In the genomic region with DNA sequence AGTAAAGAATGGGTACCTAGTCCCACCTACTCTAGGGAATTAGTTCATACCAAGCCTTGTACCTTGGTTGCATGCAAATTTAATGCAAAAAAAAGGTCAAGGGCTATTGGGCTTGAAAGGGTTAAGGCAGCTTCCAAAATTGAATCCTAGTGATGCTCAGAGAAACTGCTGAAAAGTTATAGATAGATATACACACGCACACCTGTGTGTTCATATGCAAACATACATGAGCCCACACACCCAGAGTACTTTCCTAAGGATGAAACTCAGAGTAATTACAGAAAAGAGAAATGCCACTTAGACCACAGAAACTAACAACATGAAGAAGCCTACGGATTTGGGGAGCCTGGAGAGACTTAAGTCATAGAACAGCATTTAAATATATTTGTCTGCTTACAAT, we compare ENCODE assay signal across 1 cellular context.
TF ChIP-seq lines count a peak whose summit lies in the region.

No MANE protein-coding gene starts in this region.

TF ChIP-seq in H1, 55 proteins besides CTCF, POLR2A, EP300 and RAD21:
- TF ChIP-seq, protein P1, sequence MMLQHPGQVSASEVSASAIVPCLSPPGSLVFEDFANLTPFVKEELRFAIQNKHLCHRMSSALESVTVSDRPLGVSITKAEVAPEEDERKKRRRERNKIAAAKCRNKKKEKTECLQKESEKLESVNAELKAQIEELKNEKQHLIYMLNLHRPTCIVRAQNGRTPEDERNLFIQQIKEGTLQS (IDR thresholded peaks at IDR 0.05; ENCODE audit: insufficient read depth, low read depth, low read length) = no peak
- no peak for TF ChIP-seq SRF (IDR thresholded peaks at IDR 0.05; ENCODE audit: low read depth, low read length)
- TF ChIP-seq NANOG (IDR thresholded peaks at IDR 0.05; ENCODE audit: insufficient read depth, low read depth, low read length, poor library complexity, severe bottlenecking) = no peak
- no peak for TF ChIP-seq TCF12 (IDR thresholded peaks at IDR 0.05; ENCODE audit: low read depth, low read length)
- TF ChIP-seq, protein P2, sequence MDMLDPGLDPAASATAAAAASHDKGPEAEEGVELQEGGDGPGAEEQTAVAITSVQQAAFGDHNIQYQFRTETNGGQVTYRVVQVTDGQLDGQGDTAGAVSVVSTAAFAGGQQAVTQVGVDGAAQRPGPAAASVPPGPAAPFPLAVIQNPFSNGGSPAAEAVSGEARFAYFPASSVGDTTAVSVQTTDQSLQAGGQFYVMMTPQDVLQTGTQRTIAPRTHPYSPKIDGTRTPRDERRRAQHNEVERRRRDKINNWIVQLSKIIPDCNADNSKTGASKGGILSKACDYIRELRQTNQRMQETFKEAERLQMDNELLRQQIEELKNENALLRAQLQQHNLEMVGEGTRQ (IDR thresholded peaks at IDR 0.05; ENCODE audit: low read length) = no peak
- TF ChIP-seq KDM5A (IDR thresholded peaks at IDR 0.05; ENCODE audit: low read length) = no peak
- TF ChIP-seq SIRT6 (IDR thresholded peaks at IDR 0.05; ENCODE audit: low read length) = no peak
- no peak for TF ChIP-seq EGR1 (IDR thresholded peaks at IDR 0.05; ENCODE audit: borderline replicate concordance, low read depth, low read length)
- TF ChIP-seq CREB1 (IDR thresholded peaks at IDR 0.05) = no peak
- TF ChIP-seq BACH1 (IDR thresholded peaks at IDR 0.05; ENCODE audit: low read length) = no peak
- no peak for TF ChIP-seq ZNF274 (IDR thresholded peaks at IDR 0.05; ENCODE audit: borderline replicate concordance, extremely low read depth, low read length)
